2 cellular contexts compared by ENCODE assay signal in genomic region chr13:43293008-43293407, GRCh38.
TF ChIP-seq lines count a peak whose summit lies in the region.

No MANE protein-coding gene starts in this region.

TF ChIP-seq in H1, 55 proteins besides CTCF, POLR2A, EP300 and RAD21 (continued from another document):
- TF ChIP-seq ZNF274 (IDR thresholded peaks at IDR 0.05; ENCODE audit: borderline replicate concordance, extremely low read depth, low read length) (no peak), E2F6 (IDR thresholded peaks at IDR 0.05) (no peak), KDM4A (IDR thresholded peaks at IDR 0.05; ENCODE audit: low read depth, low read length, severe bottlenecking) (no peak), JUND (IDR thresholded peaks at IDR 0.05; ENCODE audit: low read length) (no peak)

TF ChIP-seq in SK-N-SH, 30 proteins besides CTCF, POLR2A, EP300 and RAD21:
- TF ChIP-seq IRF3 (IDR thresholded peaks at IDR 0.05; ENCODE audit: low read depth, low read length) = no peak
- TF ChIP-seq USF2 (IDR thresholded peaks at IDR 0.05; ENCODE audit: borderline replicate concordance, low read depth, low read length) = no peak
- no peak for TF ChIP-seq FOSL2 (IDR thresholded peaks at IDR 0.05; ENCODE audit: borderline replicate concordance, low read depth)
